In the genomic region with DNA sequence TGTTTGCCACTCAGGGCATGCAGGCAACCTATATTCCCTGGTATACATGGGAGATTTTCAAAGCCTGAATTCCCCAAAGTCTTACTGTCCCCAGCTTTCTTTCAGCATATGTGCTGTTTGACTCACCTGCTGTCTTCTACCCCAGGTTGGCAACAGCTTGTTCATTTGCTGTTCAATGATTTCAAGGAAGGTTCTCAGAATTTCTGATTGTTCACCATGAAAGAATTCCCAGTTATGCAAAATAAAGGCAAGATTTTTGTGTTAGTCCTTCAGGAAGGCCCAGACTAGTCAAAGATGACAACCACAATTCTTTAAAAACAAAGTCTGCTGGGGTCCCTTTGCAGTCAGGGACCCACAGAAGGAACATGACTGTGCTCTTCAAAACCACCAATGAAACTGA, we compare ENCODE assay signal across 14 cellular contexts.
DNase-seq lines count a peak whose midpoint lies in the region; ATAC-seq, FAIRE-seq and TF ChIP-seq lines count a peak whose summit lies in the region.
"Had no signal": no experiment of that assay in that cellular context is flagged by ENCODE, and none has a peak within 500 bp of the region (broad histone marks: within the 10 kb centered on the region; RNA-seq: fewer than 3 reads in every experiment).

No MANE protein-coding gene starts in this region.

- H3K4me2 ChIP-seq in GM23248 (ENCODE audit: unreplicated experiment), result no peak overlapping the region
- no peak overlapping the region for H3K4me2 ChIP-seq in neuronal stem cell (ENCODE audit: insufficient read depth, low read length, poor library complexity, severe bottlenecking)

- intact Hi-C loops in pancreas (cut with DNase I), result no loop called here

- FAIRE-seq in pancreas (lab: Jason Lieb, UNC), result no peak

- no peaks in the 10 kb centered on the region for H3K9me2 ChIP-seq in GM23248 (ENCODE audit: insufficient read depth)

- no peak overlapping the region for H2BK5ac ChIP-seq in neuronal stem cell (ENCODE audit: low read length)

- no peak overlapping the region for H3K14ac ChIP-seq in neuronal stem cell (ENCODE audit: low read length)

- H2BK120ac ChIP-seq in neuronal stem cell (ENCODE audit: low read depth, low read length), result no peak overlapping the region

- H3K4me3 ChIP-seq in GM23248, result no peak overlapping the region
- no peak overlapping the region for H3K4me3 ChIP-seq in epithelial cell of esophagus (ENCODE audit: low read length)
- H3K4me3 ChIP-seq in neuronal stem cell (ENCODE audit: low read length in 2 of 2), result no peak overlapping the region
- no peak overlapping the region for H3K4me3 ChIP-seq in pancreas
- H3K4me3 ChIP-seq: HAP-1 had no signal

- H3F3A ChIP-seq in GM23248 (ENCODE audit: insufficient read depth), result no peaks in the 10 kb centered on the region

- no peak overlapping the region for H4K8ac ChIP-seq in neuronal stem cell (ENCODE audit: low read depth, low read length)

- ATAC-seq in pancreas, result no peak

- no peak overlapping the region for H3K4ac ChIP-seq in neuronal stem cell (ENCODE audit: low read length)

- H3K9ac ChIP-seq in GM23248 (no peak overlapping the region), neuronal stem cell (ENCODE audit: low read depth, low read length, poor library complexity) (no peak overlapping the region)

- TF ChIP-seq CTCF in epithelial cell of esophagus (IDR thresholded peaks at IDR 0.05; ENCODE audit: insufficient read depth, low read depth, low read length, missing control alignments) (no peak), pancreas (IDR thresholded peaks at IDR 0.05) (no peak)

- H2AFZ ChIP-seq in GM23248 (0 out of 2 replicates have a peak overlapping the region, but pooled peaks have one; percentile 9), neuronal stem cell (ENCODE audit: low read length) (peak overlapping the region; percentile 7)

- H3K79me1 ChIP-seq in neuronal stem cell (ENCODE audit: low read depth, low read length), result no peaks in the 10 kb centered on the region

- H3K27ac ChIP-seq in GM23248 (no peak overlapping the region), neuronal stem cell (replicated peaks; ENCODE audit: low read length) (no peak overlapping the region), pancreas (no peak overlapping the region)
- H3K27ac ChIP-seq: C4-2B, HL-60 had no signal

- no peak overlapping the region for H3K23ac ChIP-seq in neuronal stem cell (ENCODE audit: low read depth, low read length, poor library complexity)

- H3K27me3 ChIP-seq in GM23248 (replicated peaks; ENCODE audit: insufficient read depth) (no peaks in the 10 kb centered on the region), neuronal stem cell (ENCODE audit: control insufficient read depth in 3 of 3, insufficient read depth in 3 of 3, low read depth in 1 of 3, low read length in 3 of 3) (no peaks in the 10 kb centered on the region), pancreas (no peaks in the 10 kb centered on the region)

- in situ Hi-C loops in GM23248 (cut with MboI), result no loop called here

- no peak overlapping the region for H2BK12ac ChIP-seq in neuronal stem cell (ENCODE audit: low read length)

- no peaks in the 10 kb centered on the region for H3K4me1 ChIP-seq in GM23248 (ENCODE audit: insufficient read depth)
- H3K4me1 ChIP-seq in neuronal stem cell (ENCODE audit: control insufficient read depth in 2 of 2, insufficient read depth in 1 of 2, low read depth in 1 of 2, low read length in 2 of 2), result no peaks in the 10 kb centered on the region
- no peaks in the 10 kb centered on the region for H3K4me1 ChIP-seq in pancreas
- H3K4me1 ChIP-seq: HAP-1 had no signal

- H3K18ac ChIP-seq in neuronal stem cell (ENCODE audit: low read length), result no peak overlapping the region

- no peaks in the 10 kb centered on the region for H3K79me2 ChIP-seq in GM23248 (ENCODE audit: insufficient read depth)

- DNase-seq in AG08396 (ENCODE audit: low spot score) (peak; percentile 1), GM23248 (no peak), epithelial cell of esophagus (ENCODE audit: low read depth) (peak; percentile 32), neuronal stem cell (ENCODE audit: low spot score) (no peak), NCI-H446 treated with DMSO at 0.1 percent for 48 hours (lab: John Stamatoyannopoulos, UW) (no peak), pancreas (no peak)
- DNase-seq: AML-193; CD4-positive, alpha-beta T cell; DMS153; DMS79; GF-D8 had no signal

- H4K20me1 ChIP-seq in GM23248 (ENCODE audit: insufficient read depth), result no peaks in the 10 kb centered on the region

- H3K36me3 ChIP-seq in GM23248 (ENCODE audit: low read depth), result no peaks in the 10 kb centered on the region
- no peaks in the 10 kb centered on the region for H3K36me3 ChIP-seq in neuronal stem cell (replicated peaks in 1 of 2; ENCODE audit: control insufficient read depth in 2 of 2, insufficient read depth in 2 of 2, low read length in 2 of 2)
- no peaks in the 10 kb centered on the region for H3K36me3 ChIP-seq in pancreas
- H3K36me3 ChIP-seq: HAP-1 had no signal

- no peak overlapping the region for H2AK5ac ChIP-seq in neuronal stem cell (ENCODE audit: low read depth, low read length)

- H4K91ac ChIP-seq in neuronal stem cell (ENCODE audit: low read depth, low read length, poor library complexity), result no peak overlapping the region

- peaks cover 5% of the 10 kb centered on the region for H3K9me3 ChIP-seq in GM23248 (ENCODE audit: low read depth)
- peaks cover 0 to 2% of the 10 kb centered on the region in 2 donors for H3K9me3 ChIP-seq in neuronal stem cell (replicated peaks in 1 of 2; ENCODE audit: control insufficient read depth in 2 of 2, insufficient read depth in 1 of 2, low read depth in 1 of 2, low read length in 2 of 2)
- no peaks in the 10 kb centered on the region for H3K9me3 ChIP-seq in pancreas
- H3K9me3 ChIP-seq: HAP-1 had no signal

- H2BK15ac ChIP-seq in neuronal stem cell (ENCODE audit: low read length), result no peak overlapping the region

Comparison
In these comparisons a context has a peak if more than half of its experiments do, and no peak if none do; other contexts are left out.
1. DNase-seq: peak in AG08396 (single experiment) and epithelial cell of esophagus (single experiment); none in GM23248 (single experiment), neuronal stem cell (single experiment), NCI-H446 treated with DMSO at 0.1 percent for 48 hours (single experiment) and pancreas (0 of 6).